Comparison of ENCODE assay signal across 8 cellular contexts in the genomic region with DNA sequence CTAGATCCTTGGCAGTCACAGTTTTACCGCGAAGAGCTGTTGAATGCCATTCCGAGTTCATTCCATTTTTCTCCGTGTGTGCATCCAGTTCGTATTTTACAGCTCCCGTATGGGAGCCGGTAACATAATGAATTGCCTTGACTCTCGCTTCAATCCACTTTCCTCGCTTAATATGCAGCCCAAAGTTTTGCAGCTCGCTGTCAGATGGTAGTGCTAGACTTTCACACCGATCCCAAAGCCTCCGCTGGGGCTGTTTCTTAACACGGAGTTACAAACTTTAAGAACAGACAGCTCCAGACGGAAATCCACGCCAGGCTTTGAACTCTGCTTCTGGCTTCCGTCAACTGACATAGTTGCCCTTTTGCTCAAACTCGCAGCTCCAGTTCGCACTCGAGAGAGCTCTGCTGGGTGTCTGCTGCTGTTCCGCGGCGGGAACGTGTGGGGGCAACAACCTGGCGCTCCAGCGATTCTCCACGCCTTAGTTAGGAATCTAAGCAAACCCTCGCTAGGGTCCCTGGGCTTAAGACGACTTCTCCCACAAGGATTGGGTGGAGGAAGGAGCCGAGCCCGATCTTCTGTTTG. TPM values are rescaled to one million over a fixed set of nuclear protein-coding genes. Genes with fewer than 3 reads are reported as not detected.
DNase-seq lines count a peak whose midpoint lies in the region; ATAC-seq and TF ChIP-seq lines count a peak whose summit lies in the region.

No MANE protein-coding gene starts in this region.

- no peaks in the 10 kb centered on the region for H3K36me3 ChIP-seq in effector memory CD4-positive, alpha-beta T cell (ENCODE audit: control insufficient read depth, insufficient read depth, low read length)
- H3K36me3 ChIP-seq in lung (ENCODE audit: control insufficient read depth in 2 of 2, insufficient read depth in 2 of 2, low read length in 2 of 2), result no peaks in the 10 kb centered on the region

- peaks cover 16% of the 10 kb centered on the region for H3K4me1 ChIP-seq in effector memory CD4-positive, alpha-beta T cell (ENCODE audit: control insufficient read depth, insufficient read depth, low read length, poor library complexity, severe bottlenecking)
- H3K4me1 ChIP-seq in lung (ENCODE audit: control insufficient read depth in 2 of 2, insufficient read depth in 2 of 2, low read length in 2 of 2), result peaks cover 3 to 13% of the 10 kb centered on the region in 2 donors

- H3K9me3 ChIP-seq in effector memory CD4-positive, alpha-beta T cell (ENCODE audit: control insufficient read depth, low read length), result no peaks in the 10 kb centered on the region
- no peaks in the 10 kb centered on the region for H3K9me3 ChIP-seq in lung (ENCODE audit: control insufficient read depth in 2 of 2, insufficient read depth in 1 of 2, low read length in 1 of 2)

- no peaks in the 10 kb centered on the region for H3K27me3 ChIP-seq in effector memory CD4-positive, alpha-beta T cell (replicated peaks; ENCODE audit: control insufficient read depth, insufficient read depth, low read length, poor library complexity, severe bottlenecking)
- no peaks in the 10 kb centered on the region for H3K27me3 ChIP-seq in lung (ENCODE audit: control insufficient read depth, insufficient read depth)

- no peak for TF ChIP-seq CTCF in lung (IDR thresholded peaks at IDR 0.05; ENCODE audit: control extremely low read depth, extremely low read depth)

- peak; percentile 85 for DNase-seq in HS-5 (ENCODE audit: low read depth)
- peak; percentile 92 to 93 for DNase-seq in NOMO-1 (lab: John Stamatoyannopoulos, UW; ENCODE audit: unreplicated experiment in 2 of 2)
- DNase-seq in activated CD8-positive, alpha-beta memory T cell treated with anti-CD3 and anti-CD28 coated beads for 24 hours, result peak; percentile 89
- peak; percentile 65 to 81 (median 76) for DNase-seq in effector memory CD4-positive, alpha-beta T cell
- DNase-seq in lung (ENCODE audit: low spot score), result peak; percentile 88
- DNase-seq in stimulated activated CD4-positive, alpha-beta T cell treated with anti-CD3 and anti-CD28 coated beads, TNF-alpha, amount 100 ng/mL, for 1 hour (ENCODE audit: low read depth in 3 of 3, low spot score in 1 of 3), result peak in 2 of 3 donors; percentile 53 to 54

- H3K4me3 ChIP-seq in GM08714 (ENCODE audit: low read length), result peak overlapping the region; percentile 72
- H3K4me3 ChIP-seq in effector memory CD4-positive, alpha-beta T cell (ENCODE audit: insufficient read depth, low read depth, low read length, poor library complexity, severe bottlenecking), result peak overlapping the region; percentile 62
- H3K4me3 ChIP-seq in lung, result peak overlapping the region; percentile 43

- WGBS in lung, 2 donors, result 0 to 1% methylated on average over 30 of the region's 30 CpGs

- peak overlapping the region; percentile 87 for H3K27ac ChIP-seq in effector memory CD4-positive, alpha-beta T cell (ENCODE audit: insufficient read depth, low read length, poor library complexity, severe bottlenecking)
- peak overlapping the region; percentile 97 to 99 for H3K27ac ChIP-seq in lung (ENCODE audit: low read depth in 1 of 2, low read length in 1 of 2)

- ATAC-seq in lung (ENCODE audit: insufficient read depth, low FRiP score) (peak; percentile 54), GM19328 (IDR thresholded peaks at IDR 0.05; ENCODE audit: unreplicated experiment) (no peak)

RNA-seq across cellular contexts. Expression of gene ARID1A, which starts 3.5 kb away (rescaled TPM):
- total RNA-seq in lung, result 100 to 1,000 TPM in 1 of 2 donors, 10 to 100 TPM in 1; 71.2 to 119 TPM
- polyA plus RNA-seq in lung, result 10 to 100 TPM; 16.1 to 28.9 TPM
